ENCODE assay signal across 21 cellular contexts in the genomic region with DNA sequence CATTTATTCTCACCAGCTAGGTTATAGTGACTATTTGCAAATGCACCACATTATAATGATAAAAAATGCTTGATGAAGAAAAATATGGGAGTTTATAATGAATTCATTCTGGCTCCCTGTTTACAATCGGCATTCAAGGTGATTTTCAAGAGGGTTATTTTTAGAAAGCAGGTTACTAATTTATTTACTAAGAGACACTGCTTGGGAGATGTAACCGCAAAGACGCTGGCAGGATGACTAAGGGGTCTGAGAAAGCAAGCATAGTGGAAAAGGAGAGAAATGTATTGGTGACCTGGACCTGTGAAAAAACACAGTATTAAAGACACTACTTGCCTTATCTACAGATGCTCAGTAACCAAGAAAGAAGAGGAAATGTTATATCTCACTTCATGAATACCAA. TPM values are rescaled to one million over a fixed set of nuclear protein-coding genes. Genes with fewer than 3 reads are reported as not detected.
A peak's percentile ranks its signal among the peaks of the same experiment; 100 is the strongest.
DNase-seq lines count a peak whose midpoint lies in the region; ATAC-seq and TF ChIP-seq lines count a peak whose summit lies in the region.
"Had no signal": no experiment of that assay in that cellular context is flagged by ENCODE, and none has a peak within 500 bp of the region (broad histone marks: within the 10 kb centered on the region; RNA-seq: fewer than 3 reads in every experiment).

No MANE protein-coding gene starts in this region.

- H3K4me2 ChIP-seq in Karpas-422 (ENCODE audit: low read depth, low read length, poor library complexity, severe bottlenecking) = no peak overlapping the region

- no peaks in the 10 kb centered on the region for H3K9me3 Mint-ChIP-seq in activated T-cell treated with anti-CD3 and anti-CD28 coated beads, Interleukin-2, amount 50 U/mL, for 24 hours
- no peaks in the 10 kb centered on the region for H3K9me3 Mint-ChIP-seq in stimulated activated effector memory CD8-positive, alpha-beta T cell treated with anti-CD3 and anti-CD28 coated beads, Interleukin-12 subunit alpha, Interleukin-12 subunit beta, amount 100 ng/mL, for 72 hours
- H3K9me3 Mint-ChIP-seq in activated naive CD4-positive, alpha-beta T cell treated with anti-CD3 and anti-CD28 coated beads, Interleukin-2, amount 10 ng/mL, durations not matched to agents 7 days and 5 days = no peaks in the 10 kb centered on the region
- H3K9me3 Mint-ChIP-seq: naive thymus-derived CD4-positive, alpha-beta T cell; stimulated activated naive B cell treated with anti-CD40 and anti-IgM and Interleukin-4, amounts not matched to agents 10 μg/mL and 1 μg/mL and 100 μg/mL, for 72 hours had no signal

- CTCF ChIA-PET in activated naive CD4-positive, alpha-beta T cell treated with anti-CD3 and anti-CD28 coated beads, Interleukin-2, amount 10 ng/mL, durations not matched to agents 7 days and 5 days (lab: Charles Lee) = no interaction called here

- peaks cover 50% of the 10 kb centered on the region; the same call in 1 of the 2 replicates for H3K36me3 ChIP-seq in Karpas-422 (ENCODE audit: insufficient read depth, low read length)

- H3K9me2 ChIP-seq in Karpas-422 (replicated peaks; ENCODE audit: insufficient read depth, low read length) = no peaks in the 10 kb centered on the region

- H3K4me3 Mint-ChIP-seq in activated T-cell treated with anti-CD3 and anti-CD28 coated beads, Interleukin-2, amount 50 U/mL, for 24 hours = no peak overlapping the region
- no peak overlapping the region for H3K4me3 Mint-ChIP-seq in stimulated activated effector memory CD8-positive, alpha-beta T cell treated with anti-CD3 and anti-CD28 coated beads, Interleukin-12 subunit alpha, Interleukin-12 subunit beta, amount 100 ng/mL, for 72 hours
- H3K4me3 Mint-ChIP-seq in activated naive CD4-positive, alpha-beta T cell treated with anti-CD3 and anti-CD28 coated beads, Interleukin-2, amount 10 ng/mL, durations not matched to agents 7 days and 5 days = no peak overlapping the region
- H3K4me3 Mint-ChIP-seq: naive thymus-derived CD4-positive, alpha-beta T cell; stimulated activated naive B cell treated with anti-CD40 and anti-IgM and Interleukin-4, amounts not matched to agents 10 μg/mL and 1 μg/mL and 100 μg/mL, for 72 hours had no signal

- no peaks in the 10 kb centered on the region for H3K9me3 ChIP-seq in Karpas-422 (ENCODE audit: low read length)
- H3K9me3 ChIP-seq: thoracic aorta had no signal

- peak overlapping the region; percentile 56 for H3K27ac Mint-ChIP-seq in activated T-cell treated with anti-CD3 and anti-CD28 coated beads, Interleukin-2, amount 50 U/mL, for 24 hours
- peak overlapping the region; percentile 44 for H3K27ac Mint-ChIP-seq in stimulated activated effector memory CD8-positive, alpha-beta T cell treated with anti-CD3 and anti-CD28 coated beads, Interleukin-12 subunit alpha, Interleukin-12 subunit beta, amount 100 ng/mL, for 72 hours
- H3K27ac Mint-ChIP-seq in activated naive CD4-positive, alpha-beta T cell treated with anti-CD3 and anti-CD28 coated beads, Interleukin-2, amount 10 ng/mL, durations not matched to agents 7 days and 5 days = no peak overlapping the region
- H3K27ac Mint-ChIP-seq: stimulated activated naive B cell treated with anti-CD40 and anti-IgM and Interleukin-4, amounts not matched to agents 10 μg/mL and 1 μg/mL and 100 μg/mL, for 72 hours had no signal

- no peaks in the 10 kb centered on the region for H3K27me3 Mint-ChIP-seq in activated T-cell treated with anti-CD3 and anti-CD28 coated beads, Interleukin-2, amount 50 U/mL, for 24 hours
- H3K27me3 Mint-ChIP-seq in activated naive CD4-positive, alpha-beta T cell treated with anti-CD3 and anti-CD28 coated beads, Interleukin-2, amount 10 ng/mL, durations not matched to agents 7 days and 5 days = no peaks in the 10 kb centered on the region
- H3K27me3 Mint-ChIP-seq: naive thymus-derived CD4-positive, alpha-beta T cell; stimulated activated naive B cell treated with anti-CD40 and anti-IgM and Interleukin-4, amounts not matched to agents 10 μg/mL and 1 μg/mL and 100 μg/mL, for 72 hours had no signal

- H3K36me3 Mint-ChIP-seq in activated T-cell treated with anti-CD3 and anti-CD28 coated beads, Interleukin-2, amount 50 U/mL, for 24 hours (ENCODE audit: low read depth) = peaks cover 89% of the 10 kb centered on the region
- H3K36me3 Mint-ChIP-seq in stimulated activated effector memory CD8-positive, alpha-beta T cell treated with anti-CD3 and anti-CD28 coated beads, Interleukin-12 subunit alpha, Interleukin-12 subunit beta, amount 100 ng/mL, for 72 hours = peaks cover 93% of the 10 kb centered on the region
- H3K36me3 Mint-ChIP-seq in activated naive CD4-positive, alpha-beta T cell treated with anti-CD3 and anti-CD28 coated beads, Interleukin-2, amount 10 ng/mL, durations not matched to agents 7 days and 5 days = peaks cover 42% of the 10 kb centered on the region

- H3K79me2 ChIP-seq in Karpas-422 (ENCODE audit: low read length) = no peaks in the 10 kb centered on the region

- H3K4me1 Mint-ChIP-seq in activated T-cell treated with anti-CD3 and anti-CD28 coated beads, Interleukin-2, amount 50 U/mL, for 24 hours (ENCODE audit: low read depth) = peaks cover 14% of the 10 kb centered on the region
- peaks cover 12% of the 10 kb centered on the region for H3K4me1 Mint-ChIP-seq in stimulated activated effector memory CD8-positive, alpha-beta T cell treated with anti-CD3 and anti-CD28 coated beads, Interleukin-12 subunit alpha, Interleukin-12 subunit beta, amount 100 ng/mL, for 72 hours
- peaks cover 3% of the 10 kb centered on the region for H3K4me1 Mint-ChIP-seq in activated naive CD4-positive, alpha-beta T cell treated with anti-CD3 and anti-CD28 coated beads, Interleukin-2, amount 10 ng/mL, durations not matched to agents 7 days and 5 days
- H3K4me1 Mint-ChIP-seq: stimulated activated naive B cell treated with anti-CD40 and anti-IgM and Interleukin-4, amounts not matched to agents 10 μg/mL and 1 μg/mL and 100 μg/mL, for 72 hours had no signal

- H2AFZ ChIP-seq in Karpas-422 (ENCODE audit: low read length) = no peak overlapping the region

- ATAC-seq in stimulated activated effector memory CD8-positive, alpha-beta T cell treated with anti-CD3 and anti-CD28 coated beads, Interleukin-12 subunit alpha, Interleukin-12 subunit beta, amount 100 ng/mL, for 72 hours = peak; percentile 58
- ATAC-seq: naive thymus-derived CD4-positive, alpha-beta T cell; stimulated activated naive B cell treated with anti-CD40 and anti-IgM and Interleukin-4, amounts not matched to agents 10 μg/mL and 1 μg/mL and 100 μg/mL, for 72 hours had no signal

- no peak overlapping the region for H3K9ac ChIP-seq in Karpas-422 (ENCODE audit: low read length)

- H3K27ac ChIP-seq in Karpas-422 (ENCODE audit: low read length) = no peak overlapping the region
- H3K27ac ChIP-seq: C4-2B, RWPE1, thoracic aorta had no signal

- no peaks in the 10 kb centered on the region for H4K20me1 ChIP-seq in Karpas-422 (ENCODE audit: insufficient read depth, low read depth, low read length)

- TF ChIP-seq CTCF in epithelial cell of esophagus (IDR thresholded peaks at IDR 0.05; ENCODE audit: insufficient read depth, low read depth, low read length, missing control alignments) = no peak

- H3K4me1 ChIP-seq in Karpas-422 (ENCODE audit: low read length) = peaks cover 18% of the 10 kb centered on the region

- no peak overlapping the region for H3K4me3 ChIP-seq in epithelial cell of esophagus (ENCODE audit: low read length)
- no peak overlapping the region for H3K4me3 ChIP-seq in Karpas-422 (ENCODE audit: low read length)
- H3K4me3 ChIP-seq: thoracic aorta had no signal

- no peak for DNase-seq in activated T-cell treated with anti-CD3 and anti-CD28 coated beads, Interleukin-2, amount 50 U/mL, for 24 hours
- DNase-seq in activated T-cell treated with anti-CD3 and anti-CD28 coated beads for 4 hours = no peak
- peak; percentile 45 for DNase-seq in HK-2 (ENCODE audit: unreplicated experiment)
- peak; percentile 64 for DNase-seq in epithelial cell of esophagus (ENCODE audit: low read depth)
- no peak for DNase-seq in stimulated activated effector memory CD8-positive, alpha-beta T cell treated with anti-CD3 and anti-CD28 coated beads, Interleukin-12 subunit alpha, Interleukin-12 subunit beta, amount 100 ng/mL, for 72 hours (ENCODE audit: low spot score in 2 of 2)
- DNase-seq in activated naive CD4-positive, alpha-beta T cell treated with anti-CD3 and anti-CD28 coated beads, Interleukin-2, amount 10 ng/mL, durations not matched to agents 7 days and 5 days = no peak
- no peak for DNase-seq in Karpas-422
- DNase-seq in islet precursor cell = no peak
- DNase-seq: activated CD4-positive, CD25-positive, alpha-beta regulatory T cell; cortex of kidney; DMS 273 treated with DMSO at 0.1 percent for 48 hours; GF-D8; hypothalamus; naive thymus-derived CD4-positive, alpha-beta T cell; NCI-H2081 treated with DMSO at 0.1 percent for 48 hours; NCI-H446 treated with DMSO at 0.1 percent for 48 hours; stimulated activated naive B cell treated with anti-CD40 and anti-IgM and Interleukin-4, amounts not matched to agents 10 μg/mL and 1 μg/mL and 100 μg/mL, for 72 hours; T-helper 9 cell had no signal

- no peaks in the 10 kb centered on the region for H3K27me3 ChIP-seq in Karpas-422 (ENCODE audit: low read length)

RNA-seq across cellular contexts. Expression of a gene that starts 13.3 kb away (rescaled TPM):
- 0.04 and 0.19 TPM in 2 replicates for total RNA-seq in Karpas-422 (2014; rRNA removed; shearing (Covaris generic); ENCODE audit: low replicate concordance)

Comparison
In these comparisons a context has a peak if more than half of its experiments do, and no peak if none do; other contexts are left out.
1. DNase-seq: peak in HK-2 (single experiment) and epithelial cell of esophagus (single experiment); none in activated T-cell treated with anti-CD3 and anti-CD28 coated beads, Interleukin-2, amount 50 U/mL, for 24 hours (single experiment), activated T-cell treated with anti-CD3 and anti-CD28 coated beads for 4 hours (single experiment), stimulated activated effector memory CD8-positive, alpha-beta T cell treated with anti-CD3 and anti-CD28 coated beads, Interleukin-12 subunit alpha, Interleukin-12 subunit beta, amount 100 ng/mL, for 72 hours (0 of 2), activated naive CD4-positive, alpha-beta T cell treated with anti-CD3 and anti-CD28 coated beads, Interleukin-2, amount 10 ng/mL, durations not matched to agents 7 days and 5 days (single experiment), Karpas-422 (single experiment) and islet precursor cell (single experiment).